10 cellular contexts compared by ENCODE assay signal in the genomic region with DNA sequence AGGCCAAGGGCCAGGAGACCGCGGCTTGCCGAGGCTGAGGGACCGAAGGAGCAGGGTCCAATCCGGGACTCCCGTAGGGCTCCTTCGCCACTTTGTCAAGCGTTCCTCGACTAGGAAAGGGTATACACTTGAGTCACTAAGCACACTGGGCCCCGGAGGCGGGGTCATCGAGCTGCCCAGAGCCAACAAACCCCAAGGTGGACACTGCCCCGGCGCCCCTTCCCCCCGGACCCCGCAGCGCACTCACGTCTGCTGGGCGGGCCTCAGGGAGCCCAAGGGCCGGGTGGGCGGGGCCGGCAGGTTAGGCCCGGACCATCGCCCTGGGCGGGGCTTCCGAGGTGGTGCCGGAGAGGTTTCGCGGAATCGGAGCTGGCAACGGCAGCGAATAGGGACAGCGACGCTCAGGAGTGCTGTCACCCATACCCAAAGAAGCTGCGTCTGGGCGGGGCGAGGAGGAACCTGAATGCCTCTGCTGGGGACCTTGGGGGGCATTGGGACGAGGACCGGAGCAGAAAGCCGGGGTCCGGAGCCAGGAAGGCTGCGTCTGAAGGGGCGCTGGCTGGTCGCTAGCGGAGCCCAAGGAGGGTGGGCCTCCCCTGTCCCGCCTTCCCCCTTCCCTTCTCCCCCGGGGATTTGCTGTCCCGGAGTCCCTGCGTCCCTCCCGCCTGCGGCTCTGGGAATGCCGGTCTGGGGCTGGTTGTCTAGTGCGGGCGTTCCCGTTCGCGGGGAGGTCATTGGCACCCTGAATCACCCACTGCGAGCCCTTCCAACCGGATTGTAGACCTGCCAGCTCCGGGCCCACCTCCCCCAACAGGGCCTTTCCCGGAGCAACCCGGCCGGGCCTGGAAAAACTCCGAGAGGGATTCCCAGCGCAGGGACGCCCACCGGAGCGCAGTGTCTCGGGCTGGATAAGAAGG.
DNase-seq lines count a peak whose midpoint lies in the region; ATAC-seq, FAIRE-seq and TF ChIP-seq lines count a peak whose summit lies in the region.
"Had no signal": no experiment of that assay in that cellular context is flagged by ENCODE, and none has a peak within 500 bp of the region (broad histone marks: within the 10 kb centered on the region; RNA-seq: fewer than 3 reads in every experiment).

No MANE protein-coding gene starts in this region.

- intact Hi-C loops in K562 (cut with micrococcal nuclease) = no loop called here

- ATAC-seq in T-helper 17 cell = peak; percentile 85
- ATAC-seq in K562 = no peak
- ATAC-seq in GM19467 (IDR thresholded peaks at IDR 0.05; ENCODE audit: unreplicated experiment) = no peak
- no peak for ATAC-seq in GM21515 (IDR thresholded peaks at IDR 0.05; ENCODE audit: unreplicated experiment)

- H3K27me3 Mint-ChIP-seq in T-helper 17 cell = no peaks in the 10 kb centered on the region

- H3K27ac ChIP-seq in K562 (ENCODE audit: extremely low read depth, low read depth, low read length) (no peak overlapping the region), keratinocyte (ENCODE audit: control insufficient read depth, insufficient read depth, low read length) (peak overlapping the region; percentile 49)
- H3K27ac ChIP-seq: C4-2B had no signal

- no peaks in the 10 kb centered on the region for H3K27me3 ChIP-seq in K562 (ENCODE audit: control insufficient read depth in 2 of 2, insufficient read depth in 2 of 2, low read length in 2 of 2)
- H3K27me3 ChIP-seq in keratinocyte (ENCODE audit: control insufficient read depth, extremely low read depth, insufficient read depth, low read length) = peaks cover 10% of the 10 kb centered on the region

- no peak overlapping the region for H2AFZ ChIP-seq in K562 (ENCODE audit: low read depth, low read length)
- H2AFZ ChIP-seq in keratinocyte (ENCODE audit: control insufficient read depth, low read length) = peak overlapping the region; percentile 53

- no TSS peak for BruUV-seq in K562 (replicated peaks; lab: Mats Ljungman, UMichigan)

- H3K4me3 ChIP-seq in K562 (no peak overlapping the region), keratinocyte (ENCODE audit: control insufficient read depth in 2 of 3, extremely low read depth in 1 of 3, insufficient read depth in 2 of 3, low read depth in 1 of 3, low read length in 3 of 3) (peak overlapping the region; percentile 38 to 78 (median 67))

- H3K4me2 ChIP-seq in K562 (ENCODE audit: insufficient read depth, low read length) (no peak overlapping the region), keratinocyte (ENCODE audit: control insufficient read depth, extremely low read depth, insufficient read depth, low read depth, low read length) (peak overlapping the region; percentile 82)

- H3K9ac ChIP-seq in K562 (ENCODE audit: insufficient read depth in 1 of 2, low read depth in 2 of 2, low read length in 2 of 2) = no peak overlapping the region
- H3K9ac ChIP-seq in keratinocyte (ENCODE audit: control insufficient read depth, extremely low read depth, insufficient read depth, low read length) = peak overlapping the region; percentile 69

- no peak for TF ChIP-seq POLR2A in K562 (conservative IDR thresholded peaks at IDR 0.05)

- 0 out of 3 replicates have a peak, but pooled peaks cover 2% of the 10 kb centered on the region for H3K36me3 ChIP-seq in K562 (ENCODE audit: control insufficient read depth, insufficient read depth, low read length)
- peaks cover 5 to 16% of the 10 kb centered on the region in 2 experiments for H3K36me3 ChIP-seq in keratinocyte (ENCODE audit: control insufficient read depth in 2 of 2, extremely low read depth in 1 of 2, insufficient read depth in 2 of 2, low read length in 2 of 2)

- H3K36me3 Mint-ChIP-seq in T-helper 17 cell (ENCODE audit: low read depth) = no peaks in the 10 kb centered on the region

- H3K4me1 Mint-ChIP-seq in T-helper 17 cell = peaks cover 20% of the 10 kb centered on the region

- in situ Hi-C loops in K562 (cut with MboI) = no loop called here

- H3K4me1 ChIP-seq in K562 (replicated peaks in 1 of 2; ENCODE audit: control insufficient read depth in 2 of 2, insufficient read depth in 2 of 2, low read length in 2 of 2) (peaks cover 0 to 12% of the 10 kb centered on the region in 2 experiments; a peak in 2 of 5 replicates), keratinocyte (ENCODE audit: control insufficient read depth, extremely low read depth, insufficient read depth, low read length) (peaks cover 23% of the 10 kb centered on the region)

- dilution Hi-C loops in keratinocyte (cut with MboI; ENCODE audit: extremely low pct_ligation_motif_present, low sequenced_read_pairs) = no loop called here

- no peaks in the 10 kb centered on the region; the same call in 1 of the 2 replicates for H4K20me1 ChIP-seq in K562 (replicated peaks; ENCODE audit: control insufficient read depth, insufficient read depth, low read length)
- no peaks in the 10 kb centered on the region for H4K20me1 ChIP-seq in keratinocyte (ENCODE audit: control insufficient read depth, extremely low read depth, insufficient read depth, low read length)

- TF ChIP-seq CTCF in K562 (IDR thresholded peaks at IDR 0.05 in 2 of 3, conservative IDR thresholded peaks at IDR 0.05 in 1 of 3; ENCODE audit: insufficient read depth in 2 of 3, low read depth in 1 of 3, low read length in 3 of 3) (no peak), keratinocyte (optimal IDR thresholded peaks at IDR 0.05 in 1 of 3, IDR thresholded peaks at IDR 0.05 in 1 of 3, conservative IDR thresholded peaks at IDR 0.05 in 1 of 3; ENCODE audit: extremely low read depth in 1 of 3, insufficient read depth in 2 of 3, low read length in 3 of 3) (no peak)

- no peak for TF ChIP-seq EP300 in K562 (IDR thresholded peaks at IDR 0.05; ENCODE audit: low read length)

- CTCF ChIA-PET in K562 (lab: Yijun Ruan, JAX; ENCODE audit: low intra/inter-chr PET ratio) = no interaction called here

- no peaks in the 10 kb centered on the region for H3K9me1 ChIP-seq in K562 (ENCODE audit: control insufficient read depth, insufficient read depth, low read length)
- no peaks in the 10 kb centered on the region for H3K9me1 ChIP-seq in keratinocyte (ENCODE audit: control insufficient read depth, extremely low read depth, insufficient read depth, low read length)

- peak overlapping the region; percentile 53 for H3K27ac Mint-ChIP-seq in T-helper 17 cell

- H3K9me3 ChIP-seq in T-helper 17 cell (ENCODE audit: control insufficient read depth, low read length, poor library complexity, severe bottlenecking) (no peaks in the 10 kb centered on the region), K562 (replicated peaks; ENCODE audit: control insufficient read depth, insufficient read depth, low read depth, low read length) (no peaks in the 10 kb centered on the region), keratinocyte (ENCODE audit: control insufficient read depth, low read depth, low read length) (no peaks in the 10 kb centered on the region)

- FAIRE-seq in K562 (lab: Jason Lieb, UNC) = no peak
- FAIRE-seq in keratinocyte (lab: Jason Lieb, UNC) = no peak
- FAIRE-seq: endometrium had no signal

- H3K79me2 ChIP-seq in K562 (ENCODE audit: control insufficient read depth, insufficient read depth, low read length) = no peaks in the 10 kb centered on the region
- H3K79me2 ChIP-seq in keratinocyte (ENCODE audit: control insufficient read depth, insufficient read depth, low read length) = no peaks in the 10 kb centered on the region

- 96% methylated on average over 25 of the region's 69 CpGs for WGBS in K562 (ENCODE audit: insufficient coverage, low coverage, missing lambda C conversion rate)

- DNase-seq in NCI-H2107 treated with DMSO at 0.1 percent for 48 hours (lab: John Stamatoyannopoulos, UW; ENCODE audit: unreplicated experiment) = peak; percentile 7
- DNase-seq in NCI-H2107 (lab: John Stamatoyannopoulos, UW) = no peak
- peak; percentile 72 to 80 (median 75) for DNase-seq in T-helper 17 cell
- no peak for DNase-seq in K562 (ENCODE audit: extremely low read depth in 1 of 4, low spot score in 3 of 4)
- DNase-seq in keratinocyte (ENCODE audit: low read depth, low spot score) = no peak
- peak; percentile 72 to 75 for DNase-seq in stimulated activated CD4-positive, alpha-beta T cell treated with anti-CD3 and anti-CD28 coated beads, Interleukin-4, amount 100 ng/mL, for 4 hours

- POLR2A ChIA-PET in K562 (lab: Yijun Ruan, JAX) = no interaction called here

- TF ChIP-seq RAD21 in K562 (CRISPR knock-in tag; conservative IDR thresholded peaks at IDR 0.05 in 1 of 2, IDR thresholded peaks at IDR 0.05 in 1 of 2) = no peak

- peak overlapping the region; percentile 83 for H3K4me3 Mint-ChIP-seq in T-helper 17 cell

TF ChIP-seq in K562, 482 proteins besides CTCF, POLR2A, EP300 and RAD21:
- TF ChIP-seq MEF2D (tag; conservative IDR thresholded peaks at IDR 0.05; ENCODE audit: low read depth) (no peak), XRCC4 (IDR thresholded peaks at IDR 0.05; ENCODE audit: extremely low read depth, insufficient read depth, insufficient read length) (no peak), ZEB2 (IDR thresholded peaks at IDR 0.05) (no peak), POLR2G (IDR thresholded peaks at IDR 0.05; ENCODE audit: low read depth, low read length) (peak; percentile 11; the same call in 1 of the 2 replicates), PCBP1 (IDR thresholded peaks at IDR 0.05; ENCODE audit: low read depth, low read length, poor library complexity, severe bottlenecking) (peak; percentile 19)
- TF ChIP-seq, protein P1, sequence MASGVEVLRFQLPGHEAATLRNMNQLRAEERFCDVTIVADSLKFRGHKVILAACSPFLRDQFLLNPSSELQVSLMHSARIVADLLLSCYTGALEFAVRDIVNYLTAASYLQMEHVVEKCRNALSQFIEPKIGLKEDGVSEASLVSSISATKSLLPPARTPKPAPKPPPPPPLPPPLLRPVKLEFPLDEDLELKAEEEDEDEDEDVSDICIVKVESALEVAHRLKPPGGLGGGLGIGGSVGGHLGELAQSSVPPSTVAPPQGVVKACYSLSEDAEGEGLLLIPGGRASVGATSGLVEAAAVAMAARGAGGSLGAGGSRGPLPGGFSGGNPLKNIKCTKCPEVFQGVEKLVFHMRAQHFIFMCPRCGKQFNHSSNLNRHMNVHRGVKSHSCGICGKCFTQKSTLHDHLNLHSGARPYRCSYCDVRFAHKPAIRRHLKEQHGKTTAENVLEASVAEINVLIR (CRISPR knock-in tag; IDR thresholded peaks at IDR 0.05) = no peak

Comparison
In these comparisons a context has a peak if more than half of its experiments do, and no peak if none do; other contexts are left out.
1. DNase-seq: peak in NCI-H2107 treated with DMSO at 0.1 percent for 48 hours (single experiment), T-helper 17 cell (3 of 3) and stimulated activated CD4-positive, alpha-beta T cell treated with anti-CD3 and anti-CD28 coated beads, Interleukin-4, amount 100 ng/mL, for 4 hours (2 of 2); none in NCI-H2107 (single experiment), K562 (0 of 4) and keratinocyte (single experiment).